In the genomic region with DNA sequence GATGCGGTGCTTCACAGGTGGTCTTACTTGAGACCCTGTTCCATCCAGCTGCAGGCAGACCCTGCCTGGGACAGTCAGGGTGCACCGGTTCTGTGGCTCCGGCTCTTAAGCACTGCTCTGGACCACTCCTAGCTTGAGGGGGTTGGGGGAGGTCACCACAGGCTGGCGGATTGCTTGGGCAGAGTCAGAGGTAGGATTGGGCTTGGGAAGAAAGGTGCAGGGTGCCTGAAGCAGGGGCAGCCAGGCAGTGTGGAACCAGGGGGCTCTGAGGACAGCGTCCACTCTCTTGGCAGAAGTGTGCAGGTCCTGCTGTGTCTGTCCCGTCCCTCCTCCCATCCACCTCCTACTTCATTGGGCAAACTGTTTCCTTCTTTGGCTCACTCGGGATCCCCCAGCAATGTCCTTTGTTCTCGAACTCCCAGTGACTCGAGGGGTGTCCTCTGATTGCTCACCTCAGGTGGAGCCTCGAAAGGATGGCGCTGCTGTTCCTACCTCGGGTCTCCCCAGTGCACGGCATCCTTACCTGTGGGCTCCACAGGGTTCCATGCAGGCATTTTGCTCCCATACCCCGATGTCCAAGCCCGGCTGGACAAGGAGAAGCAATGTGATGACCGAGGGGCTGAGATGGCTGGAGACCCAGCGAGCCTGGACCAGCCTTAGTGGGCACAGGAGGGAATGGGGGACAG, we compare ENCODE assay signal across 8 cellular contexts. TPM values are rescaled to one million over a fixed set of nuclear protein-coding genes. Genes with fewer than 3 reads are reported as not detected.
A peak's percentile ranks its signal among the peaks of the same experiment; 100 is the strongest.
DNase-seq lines count a peak whose midpoint lies in the region; ATAC-seq lines count a peak whose summit lies in the region.

No MANE protein-coding gene starts in this region.

- 89% methylated on average over 17 of the region's 17 CpGs for WGBS in HUES64

- H3K79me2 ChIP-seq in ACC112 (ENCODE audit: control insufficient read depth, insufficient read depth, low read length, unreplicated experiment), result peaks cover 54% of the 10 kb centered on the region

- peak overlapping the region; percentile 95 for H3K4me3 ChIP-seq in ACC112 (ENCODE audit: low read depth, low read length)
- H3K4me3 ChIP-seq in HUES64 (ENCODE audit: low read length), result peak overlapping the region; percentile 95
- peak overlapping the region; percentile 76 to 93 for H3K4me3 ChIP-seq in muscle layer of colon (ENCODE audit: low read depth in 1 of 2, low read length in 2 of 2)

- H3K36me3 ChIP-seq in ACC112 (ENCODE audit: insufficient read depth, low read length) (no peaks in the 10 kb centered on the region), HUES64 (ENCODE audit: insufficient read depth, low read length) (peaks cover 10% of the 10 kb centered on the region; the same call in 1 of the 2 replicates), muscle layer of colon (ENCODE audit: insufficient read depth, low read length) (no peaks in the 10 kb centered on the region)

- H3K27ac ChIP-seq in ACC112 (ENCODE audit: low read depth, low read length) (no peak overlapping the region), HUES64 (ENCODE audit: low read depth, low read length) (no peak overlapping the region), caudate nucleus (ENCODE audit: low read depth, low read length) (peak overlapping the region; percentile 2), muscle layer of colon (ENCODE audit: low read depth, low read length) (no peak overlapping the region)

- H2AFZ ChIP-seq in ACC112 (ENCODE audit: low read length, unreplicated experiment), result no peak overlapping the region

- H3K9me3 ChIP-seq in HUES64 (ENCODE audit: insufficient read depth, low read depth, low read length) (no peaks in the 10 kb centered on the region), muscle layer of colon (ENCODE audit: low read length) (no peaks in the 10 kb centered on the region)

- H3K27me3 ChIP-seq in ACC112 (ENCODE audit: insufficient read depth, low read length) (no peaks in the 10 kb centered on the region), HUES64 (ENCODE audit: insufficient read depth, low read length) (peaks cover 10% of the 10 kb centered on the region), muscle layer of colon (ENCODE audit: control insufficient read depth in 1 of 2, insufficient read depth in 2 of 2, low read length in 2 of 2) (no peaks in the 10 kb centered on the region)

- ATAC-seq in HG02852 (IDR thresholded peaks at IDR 0.05; ENCODE audit: unreplicated experiment), result no peak

- peaks cover 30% of the 10 kb centered on the region for H3K4me1 ChIP-seq in ACC112 (ENCODE audit: control insufficient read depth, insufficient read depth, low read length, unreplicated experiment)
- peaks cover 5% of the 10 kb centered on the region; the same call in 1 of the 2 replicates for H3K4me1 ChIP-seq in HUES64 (ENCODE audit: insufficient read depth, low read length)
- peaks cover 26% of the 10 kb centered on the region for H3K4me1 ChIP-seq in muscle layer of colon (ENCODE audit: insufficient read depth, low read length)

- no peak for DNase-seq in caudate nucleus (lab: John Stamatoyannopoulos, UW)
- no peak for DNase-seq in GF-D8 (lab: John Stamatoyannopoulos, UW)
- DNase-seq in SIG-M5 (lab: John Stamatoyannopoulos, UW), result no peak
- no peak for DNase-seq in retina

- no peak overlapping the region for H3K9ac ChIP-seq in HUES64 (ENCODE audit: low read depth, low read length)
- no peak overlapping the region for H3K9ac ChIP-seq in muscle layer of colon (ENCODE audit: low read length)

RNA-seq across cellular contexts. Expression of gene PDXK, which starts 1.8 kb away (rescaled TPM):
- 31.3 TPM for polyA plus RNA-seq in HUES64 (2013, experiment 1 of 2)
- polyA plus RNA-seq in HUES64 (2013, experiment 2 of 2), result 38.0 TPM

RNA-seq across cellular contexts. Expression of gene CSTB, which starts 55.4 kb away (rescaled TPM):
- 45.6 TPM for polyA plus RNA-seq in HUES64 (2013, experiment 1 of 2)
- 48.2 TPM for polyA plus RNA-seq in HUES64 (2013, experiment 2 of 2)
